ENCODE assay signal across 24 cellular contexts in the genomic region with DNA sequence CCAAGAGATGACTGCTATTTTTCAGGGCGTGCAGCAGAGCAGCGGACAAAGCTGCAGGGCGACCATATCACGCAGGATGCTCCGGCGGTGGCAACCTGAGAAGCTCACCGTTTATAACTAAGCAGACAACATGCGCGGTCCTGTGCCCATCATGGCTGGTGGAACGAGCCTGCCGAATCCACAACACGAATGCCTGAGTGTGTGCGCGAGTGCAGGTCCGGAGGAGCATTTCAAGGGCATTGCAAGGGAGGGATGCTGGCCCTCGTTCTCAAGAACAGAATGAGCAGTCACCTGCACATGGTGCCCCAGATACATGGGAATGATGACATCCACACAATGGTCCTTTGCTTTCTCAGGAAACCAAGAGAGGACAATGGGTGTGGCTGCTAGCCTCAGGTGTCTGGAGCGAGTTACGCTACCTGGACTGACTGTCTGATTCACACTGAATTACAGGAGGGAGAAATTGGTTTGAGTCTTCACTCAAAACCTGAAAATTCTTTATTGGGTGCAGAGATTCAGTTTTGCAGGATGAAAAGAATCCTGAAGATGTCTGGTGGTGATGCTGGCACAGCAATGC. TPM values are rescaled to one million over a fixed set of nuclear protein-coding genes. Genes with fewer than 3 reads are reported as not detected.
A peak's percentile ranks its signal among the peaks of the same experiment; 100 is the strongest.
DNase-seq lines count a peak whose midpoint lies in the region; ATAC-seq and TF ChIP-seq lines count a peak whose summit lies in the region.
"Had no signal": no experiment of that assay in that cellular context is flagged by ENCODE, and none has a peak within 500 bp of the region (broad histone marks: within the 10 kb centered on the region; RNA-seq: fewer than 3 reads in every experiment).

No MANE protein-coding gene starts in this region.

- no peak for TF ChIP-seq EP300 in suprapubic skin (IDR thresholded peaks at IDR 0.05)

- intact Hi-C loops in left ventricle myocardium inferior (cut with micrococcal nuclease), result no loop called here
- intact Hi-C loops in left cardiac atrium (cut with DNase I), result loop anchor here in 1 of 2 donors (5.0 kb wide), 1 partner anchor 36 kb away; no protein-coding TSS in a partner anchor
- intact Hi-C loops in right cardiac atrium (cut with DNase I), result loop anchor here in 1 of 4 donors (5.0 kb wide), 1 partner anchor 36 kb away; no protein-coding TSS in a partner anchor

- WGBS in right cardiac atrium, result 87% methylated on average over 18 of the region's 18 CpGs
- WGBS in suprapubic skin, result 80% methylated on average over 18 of the region's 18 CpGs

- H3K4me1 ChIP-seq in left ventricle myocardium inferior (peaks cover 99% of the 10 kb centered on the region), RWPE2 (ENCODE audit: insufficient read depth, poor library complexity, severe bottlenecking) (peaks cover 34% of the 10 kb centered on the region), right cardiac atrium (ENCODE audit: control insufficient read depth, insufficient read depth, low read length) (peaks cover 38% of the 10 kb centered on the region), suprapubic skin (peaks cover 68% of the 10 kb centered on the region)

- H3K36me3 ChIP-seq in left ventricle myocardium inferior (no peaks in the 10 kb centered on the region), RWPE2 (ENCODE audit: low read depth) (no peaks in the 10 kb centered on the region), suprapubic skin (no peaks in the 10 kb centered on the region)
- H3K36me3 ChIP-seq: adrenal gland, brain microvascular endothelial cell, colonic mucosa, thoracic aorta had no signal

- no peak for TF ChIP-seq CTCF in left ventricle myocardium inferior (IDR thresholded peaks at IDR 0.05; ENCODE audit: borderline replicate concordance)
- TF ChIP-seq CTCF in RWPE2 (IDR thresholded peaks at IDR 0.05; ENCODE audit: poor library complexity, severe bottlenecking), result no peak
- TF ChIP-seq CTCF in suprapubic skin (IDR thresholded peaks at IDR 0.05), result no peak

- H3K27ac ChIP-seq in left ventricle myocardium inferior (replicated peaks) (peak overlapping the region; percentile 93), RWPE2 (ENCODE audit: poor library complexity, severe bottlenecking) (peak overlapping the region; percentile 95), right cardiac atrium (ENCODE audit: low read length) (peak overlapping the region; percentile 73), suprapubic skin (peak overlapping the region; percentile 88)
- H3K27ac ChIP-seq: brain microvascular endothelial cell, C4-2B, colonic mucosa, thoracic aorta had no signal

- DNase-seq in left ventricle myocardium inferior (no peak), left cardiac atrium (no peak), RWPE2 (ENCODE audit: low spot score) (no peak), right cardiac atrium (no peak), suprapubic skin (ENCODE audit: low spot score in 2 of 2) (no peak), NCI-H82 (lab: John Stamatoyannopoulos, UW) (no peak), islet precursor cell (no peak)
- DNase-seq: activated CD4-positive, alpha-beta memory T cell treated with anti-CD3 and anti-CD28 coated beads, Interleukin-2, amount 10 ng/mL, durations not matched to agents 7 days and 5 days; activated gamma-delta T cell treated with Interleukin-2 at 50 U/mL for 16 hours; Calu3; effector memory CD8-positive, alpha-beta T cell; KG1; MV-4-11; NCI-H187 treated with DMSO at 0.1 percent for 48 hours; NCI-H345; stimulated activated CD4-positive, alpha-beta T cell treated with anti-CD3 and anti-CD28 coated beads, Interleukin-2, amount 100 ng/mL, for 24 hours; stimulated activated naive B cell treated with anti-CD40 and anti-IgM and Interleukin-4, amounts not matched to agents 10 μg/mL and 1 μg/mL and 100 μg/mL, for 72 hours had no signal

- H3K27me3 ChIP-seq in left ventricle myocardium inferior (ENCODE audit: low read depth) (no peaks in the 10 kb centered on the region), RWPE2 (ENCODE audit: insufficient read depth, poor library complexity, severe bottlenecking) (no peaks in the 10 kb centered on the region), right cardiac atrium (ENCODE audit: control insufficient read depth, insufficient read depth) (no peaks in the 10 kb centered on the region), suprapubic skin (no peaks in the 10 kb centered on the region)
- H3K27me3 ChIP-seq: adrenal gland, brain microvascular endothelial cell, colonic mucosa had no signal

- ATAC-seq in left cardiac atrium (no peak), RWPE2 (ENCODE audit: low read depth) (no peak), right cardiac atrium (no peak), GM21360 (IDR thresholded peaks at IDR 0.05; ENCODE audit: unreplicated experiment) (no peak)
- ATAC-seq: effector memory CD8-positive, alpha-beta T cell; natural killer cell treated with Interleukin-12 subunit alpha and Interleukin-12 subunit beta and Interleukin-15 and Interleukin-18, amount 100 ng/mL, for 72 hours; stimulated activated naive B cell treated with anti-CD40 and anti-IgM and Interleukin-4, amounts not matched to agents 10 μg/mL and 1 μg/mL and 100 μg/mL, for 72 hours had no signal

- TF ChIP-seq POLR2A in suprapubic skin (IDR thresholded peaks at IDR 0.05), result no peak

- H3K9me3 ChIP-seq in left ventricle myocardium inferior (replicated peaks), result no peaks in the 10 kb centered on the region
- no peaks in the 10 kb centered on the region for H3K9me3 ChIP-seq in RWPE2 (ENCODE audit: severe bottlenecking)
- H3K9me3 ChIP-seq in right cardiac atrium (ENCODE audit: control insufficient read depth, low read length), result no peaks in the 10 kb centered on the region
- H3K9me3 ChIP-seq in suprapubic skin, result no peaks in the 10 kb centered on the region
- H3K9me3 ChIP-seq: adrenal gland, colonic mucosa, thoracic aorta had no signal

- H3K4me3 ChIP-seq in left ventricle myocardium inferior (no peak overlapping the region), RWPE2 (ENCODE audit: severe bottlenecking) (no peak overlapping the region), right cardiac atrium (ENCODE audit: low read length) (no peak overlapping the region), suprapubic skin (no peak overlapping the region)
- H3K4me3 ChIP-seq: adrenal gland, colonic mucosa, thoracic aorta had no signal

RNA-seq across cellular contexts. Expression of gene TBC1D8, which starts 39.8 kb away (rescaled TPM):
- total RNA-seq in left ventricle myocardium inferior (45.0 TPM), left cardiac atrium (10 to 100 TPM; 33.4 to 41.2 TPM), right cardiac atrium (10 to 100 TPM; 42.3 to 79.5 (median 52.2) TPM), suprapubic skin (100 to 1,000 TPM in 1 of 4 donors, 10 to 100 TPM in 3; 38.8 to 309 (median 68.3) TPM)
- 36.4 TPM for polyA plus RNA-seq in right cardiac atrium
